ENCODE assay signal across 1 cellular context in the genomic region with DNA sequence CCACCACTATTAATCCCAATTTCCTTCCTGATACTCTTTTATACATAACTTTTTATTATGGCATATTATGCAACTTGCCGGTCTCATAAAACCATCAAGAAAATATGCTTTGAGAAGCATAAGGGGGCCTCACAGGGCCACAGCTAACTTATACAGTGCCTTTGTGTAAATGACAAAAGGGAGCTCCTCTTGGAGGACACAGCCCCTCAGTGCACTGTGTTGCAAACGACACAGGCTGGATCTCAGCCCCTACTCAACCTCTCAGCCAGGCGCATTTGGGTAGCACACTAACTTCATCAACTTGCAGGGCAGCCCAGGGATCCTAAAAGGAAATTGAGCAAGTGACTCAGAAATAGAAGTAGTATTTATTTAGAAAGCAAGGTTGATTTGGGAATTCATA.
TF ChIP-seq lines count a peak whose summit lies in the region.

No MANE protein-coding gene starts in this region.

TF ChIP-seq in GM23338, 12 proteins besides CTCF, POLR2A, EP300 and RAD21:
- TF ChIP-seq ZNF331 (CRISPR knock-in tag; IDR thresholded peaks at IDR 0.05; ENCODE audit: low read depth), result no peak
- no peak for TF ChIP-seq NANOG (IDR thresholded peaks at IDR 0.05; ENCODE audit: borderline replicate concordance)
- no peak for TF ChIP-seq JUNB (IDR thresholded peaks at IDR 0.05; ENCODE audit: unreplicated experiment)
- no peak for TF ChIP-seq ETS1 (IDR thresholded peaks at IDR 0.05)
- no peak for TF ChIP-seq STAT1 (IDR thresholded peaks at IDR 0.05; ENCODE audit: unreplicated experiment)
- no peak for TF ChIP-seq POLR2AphosphoS5 (IDR thresholded peaks at IDR 0.05; ENCODE audit: low read depth)
- TF ChIP-seq, protein P1, sequence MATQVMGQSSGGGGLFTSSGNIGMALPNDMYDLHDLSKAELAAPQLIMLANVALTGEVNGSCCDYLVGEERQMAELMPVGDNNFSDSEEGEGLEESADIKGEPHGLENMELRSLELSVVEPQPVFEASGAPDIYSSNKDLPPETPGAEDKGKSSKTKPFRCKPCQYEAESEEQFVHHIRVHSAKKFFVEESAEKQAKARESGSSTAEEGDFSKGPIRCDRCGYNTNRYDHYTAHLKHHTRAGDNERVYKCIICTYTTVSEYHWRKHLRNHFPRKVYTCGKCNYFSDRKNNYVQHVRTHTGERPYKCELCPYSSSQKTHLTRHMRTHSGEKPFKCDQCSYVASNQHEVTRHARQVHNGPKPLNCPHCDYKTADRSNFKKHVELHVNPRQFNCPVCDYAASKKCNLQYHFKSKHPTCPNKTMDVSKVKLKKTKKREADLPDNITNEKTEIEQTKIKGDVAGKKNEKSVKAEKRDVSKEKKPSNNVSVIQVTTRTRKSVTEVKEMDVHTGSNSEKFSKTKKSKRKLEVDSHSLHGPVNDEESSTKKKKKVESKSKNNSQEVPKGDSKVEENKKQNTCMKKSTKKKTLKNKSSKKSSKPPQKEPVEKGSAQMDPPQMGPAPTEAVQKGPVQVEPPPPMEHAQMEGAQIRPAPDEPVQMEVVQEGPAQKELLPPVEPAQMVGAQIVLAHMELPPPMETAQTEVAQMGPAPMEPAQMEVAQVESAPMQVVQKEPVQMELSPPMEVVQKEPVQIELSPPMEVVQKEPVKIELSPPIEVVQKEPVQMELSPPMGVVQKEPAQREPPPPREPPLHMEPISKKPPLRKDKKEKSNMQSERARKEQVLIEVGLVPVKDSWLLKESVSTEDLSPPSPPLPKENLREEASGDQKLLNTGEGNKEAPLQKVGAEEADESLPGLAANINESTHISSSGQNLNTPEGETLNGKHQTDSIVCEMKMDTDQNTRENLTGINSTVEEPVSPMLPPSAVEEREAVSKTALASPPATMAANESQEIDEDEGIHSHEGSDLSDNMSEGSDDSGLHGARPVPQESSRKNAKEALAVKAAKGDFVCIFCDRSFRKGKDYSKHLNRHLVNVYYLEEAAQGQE (IDR thresholded peaks at IDR 0.05; ENCODE audit: unreplicated experiment), result no peak
- TF ChIP-seq EZH2phosphoT487 (IDR thresholded peaks at IDR 0.05; ENCODE audit: unreplicated experiment), result no peak
- no peak for TF ChIP-seq CREB1 (CRISPR knock-in tag; IDR thresholded peaks at IDR 0.05; ENCODE audit: low read depth)
- TF ChIP-seq ZNF462 (CRISPR knock-in tag; IDR thresholded peaks at IDR 0.05), result no peak
- no peak for TF ChIP-seq ZNF114 (CRISPR knock-in tag; IDR thresholded peaks at IDR 0.05)
- no peak for TF ChIP-seq EZH2 (IDR thresholded peaks at IDR 0.05; ENCODE audit: low read depth, unreplicated experiment)
